ENCODE assay signal across 19 cellular contexts in genomic region chr9:82467478-82467877, GRCh38.
"Had no signal": no experiment of that assay in that cellular context is flagged by ENCODE, and none has a peak within 500 bp of the region (broad histone marks: within the 10 kb centered on the region; RNA-seq: fewer than 3 reads in every experiment).

No MANE protein-coding gene starts in this region.

- H3K9me3 ChIP-seq: esophagus muscularis mucosa, gastrocnemius medialis, testis, uterus had no signal

- H3K27me3 Mint-ChIP-seq: activated CD4-positive, alpha-beta T cell treated with anti-CD3 and anti-CD28 coated beads for 36 hours; activated naive CD8-positive, alpha-beta T cell treated with anti-CD3 and anti-CD28 coated beads, Interleukin-2, amount 10 ng/mL, durations not matched to agents 7 days and 5 days; natural killer cell treated with Interleukin-12 subunit alpha and Interleukin-12 subunit beta and Interleukin-15 and Interleukin-18, amount 100 ng/mL, for 72 hours had no signal

- DNase-seq: activated B cell treated with CpG ODN at 0.5 μM for 24 hours; activated CD4-positive, alpha-beta T cell treated with anti-CD3 and anti-CD28 coated beads for 36 hours; activated CD4-positive, alpha-beta T cell treated with anti-CD3 and anti-CD28 coated beads, Interleukin-2, amount 50 U/mL, for 4 hours; activated effector memory CD4-positive, alpha-beta T cell treated with Interleukin-2 at 50 U/mL for 16 hours; activated naive CD4-positive, alpha-beta T cell treated with anti-CD3 and anti-CD28 coated beads for 36 hours; activated naive CD8-positive, alpha-beta T cell treated with anti-CD3 and anti-CD28 coated beads, Interleukin-2, amount 10 ng/mL, durations not matched to agents 7 days and 5 days; activated T-cell treated with anti-CD3 and anti-CD28 coated beads, Interleukin-2, amount 50 U/mL, for 72 hours; amniotic stem cell; gastrocnemius medialis; hypothalamus; nucleus accumbens; stimulated activated CD4-positive, alpha-beta T cell treated with anti-CD3 and anti-CD28 coated beads, Interleukin-15, amount 100 ng/mL, for 24 hours; T1000; uterus had no signal

- H3K9me3 Mint-ChIP-seq: activated B cell treated with CpG ODN at 0.5 μM for 24 hours; activated naive CD8-positive, alpha-beta T cell treated with anti-CD3 and anti-CD28 coated beads, Interleukin-2, amount 10 ng/mL, durations not matched to agents 7 days and 5 days; stimulated activated memory B cell treated with anti-CD40 and anti-IgM and Interleukin-4, amounts not matched to agents 10 μg/mL and 1 μg/mL and 100 μg/mL, for 72 hours had no signal

- H3K4me1 Mint-ChIP-seq: activated B cell treated with CpG ODN at 0.5 μM for 24 hours; activated CD4-positive, alpha-beta T cell treated with anti-CD3 and anti-CD28 coated beads for 36 hours; activated naive CD8-positive, alpha-beta T cell treated with anti-CD3 and anti-CD28 coated beads, Interleukin-2, amount 10 ng/mL, durations not matched to agents 7 days and 5 days had no signal

- ATAC-seq: activated CD4-positive, alpha-beta T cell treated with anti-CD3 and anti-CD28 coated beads for 36 hours; activated T-cell treated with anti-CD3 and anti-CD28 coated beads, Interleukin-2, amount 50 U/mL, for 72 hours; gastrocnemius medialis; natural killer cell treated with Interleukin-12 subunit alpha and Interleukin-12 subunit beta and Interleukin-15 and Interleukin-18, amount 100 ng/mL, for 72 hours; stimulated activated memory B cell treated with anti-CD40 and anti-IgM and Interleukin-4, amounts not matched to agents 10 μg/mL and 1 μg/mL and 100 μg/mL, for 72 hours had no signal

- H3K36me3 ChIP-seq: esophagus muscularis mucosa, gastrocnemius medialis, uterus had no signal

- H3K4me3 ChIP-seq: coronary artery, esophagus muscularis mucosa, gastrocnemius medialis, testis, uterus had no signal

- H3K4me3 Mint-ChIP-seq: activated B cell treated with CpG ODN at 0.5 μM for 24 hours; activated CD4-positive, alpha-beta T cell treated with anti-CD3 and anti-CD28 coated beads for 36 hours; activated naive CD4-positive, alpha-beta T cell treated with anti-CD3 and anti-CD28 coated beads for 36 hours; activated naive CD8-positive, alpha-beta T cell treated with anti-CD3 and anti-CD28 coated beads, Interleukin-2, amount 10 ng/mL, durations not matched to agents 7 days and 5 days; activated T-cell treated with anti-CD3 and anti-CD28 coated beads, Interleukin-2, amount 50 U/mL, for 72 hours; natural killer cell treated with Interleukin-12 subunit alpha and Interleukin-12 subunit beta and Interleukin-15 and Interleukin-18, amount 100 ng/mL, for 72 hours; stimulated activated memory B cell treated with anti-CD40 and anti-IgM and Interleukin-4, amounts not matched to agents 10 μg/mL and 1 μg/mL and 100 μg/mL, for 72 hours had no signal

- H3K36me3 Mint-ChIP-seq: activated naive CD8-positive, alpha-beta T cell treated with anti-CD3 and anti-CD28 coated beads, Interleukin-2, amount 10 ng/mL, durations not matched to agents 7 days and 5 days; natural killer cell treated with Interleukin-12 subunit alpha and Interleukin-12 subunit beta and Interleukin-15 and Interleukin-18, amount 100 ng/mL, for 72 hours; stimulated activated memory B cell treated with anti-CD40 and anti-IgM and Interleukin-4, amounts not matched to agents 10 μg/mL and 1 μg/mL and 100 μg/mL, for 72 hours had no signal

- H3K27ac ChIP-seq: coronary artery, esophagus muscularis mucosa, gastrocnemius medialis, testis, uterus had no signal

- H3K27me3 ChIP-seq: esophagus muscularis mucosa, gastrocnemius medialis, testis, uterus had no signal

- H3K27ac Mint-ChIP-seq: activated B cell treated with CpG ODN at 0.5 μM for 24 hours; activated CD4-positive, alpha-beta T cell treated with anti-CD3 and anti-CD28 coated beads for 36 hours; activated naive CD4-positive, alpha-beta T cell treated with anti-CD3 and anti-CD28 coated beads for 36 hours; activated naive CD8-positive, alpha-beta T cell treated with anti-CD3 and anti-CD28 coated beads, Interleukin-2, amount 10 ng/mL, durations not matched to agents 7 days and 5 days; activated T-cell treated with anti-CD3 and anti-CD28 coated beads, Interleukin-2, amount 50 U/mL, for 72 hours; natural killer cell treated with Interleukin-12 subunit alpha and Interleukin-12 subunit beta and Interleukin-15 and Interleukin-18, amount 100 ng/mL, for 72 hours; stimulated activated memory B cell treated with anti-CD40 and anti-IgM and Interleukin-4, amounts not matched to agents 10 μg/mL and 1 μg/mL and 100 μg/mL, for 72 hours had no signal

- H3K4me1 ChIP-seq: gastrocnemius medialis, testis, uterus had no signal
